ENCODE assay signal across 8 cellular contexts in the genomic region with DNA sequence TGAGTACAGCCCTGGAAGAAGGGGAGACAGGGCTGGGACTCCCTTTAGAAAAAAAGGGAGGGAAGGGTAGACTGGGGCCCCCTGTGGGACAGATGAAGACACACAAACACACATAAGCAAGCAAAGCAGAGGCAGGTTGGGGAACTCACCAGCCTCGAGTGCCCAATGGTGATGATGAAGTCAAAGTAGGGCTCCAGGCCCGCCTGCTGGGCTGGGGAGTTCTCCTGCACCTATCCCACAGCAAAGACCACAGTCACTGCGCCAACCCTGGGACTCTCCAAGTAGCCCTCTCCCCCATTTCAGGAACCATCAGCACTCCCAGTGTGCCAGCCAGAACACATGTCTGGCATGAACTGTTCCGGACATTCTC. TPM values are rescaled to one million over a fixed set of nuclear protein-coding genes. Genes with fewer than 3 reads are reported as not detected.
A peak's percentile ranks its signal among the peaks of the same experiment; 100 is the strongest.
DNase-seq lines count a peak whose midpoint lies in the region; ATAC-seq and TF ChIP-seq lines count a peak whose summit lies in the region.
"Had no signal": no experiment of that assay in that cellular context is flagged by ENCODE, and none has a peak within 500 bp of the region (broad histone marks: within the 10 kb centered on the region; RNA-seq: fewer than 3 reads in every experiment).

No MANE protein-coding gene starts in this region.

- no peaks in the 10 kb centered on the region for H3K27me3 ChIP-seq in cardiac muscle cell
- H3K27me3 ChIP-seq in right atrium auricular region: no peaks in the 10 kb centered on the region
- H3K27me3 ChIP-seq in vagina: no peaks in the 10 kb centered on the region

- H3K36me3 ChIP-seq in cardiac muscle cell (peaks cover 16% of the 10 kb centered on the region), right atrium auricular region (peaks cover 27% of the 10 kb centered on the region), vagina (peaks cover 0 to 23% of the 10 kb centered on the region in 2 donors)

- TF ChIP-seq POLR2A in vagina (IDR thresholded peaks at IDR 0.05) (no peak), GM18505 (IDR thresholded peaks at IDR 0.05; ENCODE audit: borderline replicate concordance, extremely low read depth, insufficient read depth, insufficient read length) (no peak)

- no peak overlapping the region for H3K27ac ChIP-seq in cardiac muscle cell
- peak overlapping the region in 1 of 2 donors; percentile 6 for H3K27ac ChIP-seq in right atrium auricular region
- no peak overlapping the region for H3K27ac ChIP-seq in vagina
- H3K27ac ChIP-seq: KMS-11 had no signal

- no peak for DNase-seq in cardiac muscle cell (ENCODE audit: low read depth in 1 of 2, low spot score in 1 of 2)
- no peak for DNase-seq in right atrium auricular region (ENCODE audit: low spot score)
- DNase-seq in cerebellar cortex (ENCODE audit: low spot score): peak; percentile 23
- peak; percentile 40 to 60 for DNase-seq in vagina (ENCODE audit: extremely low spot score in 2 of 2)
- DNase-seq in LoVo (ENCODE audit: low spot score): no peak
- DNase-seq: activated CD4-positive, CD25-positive, alpha-beta regulatory T cell had no signal

- H3K9me3 ChIP-seq in cardiac muscle cell (ENCODE audit: low read depth) (no peaks in the 10 kb centered on the region), right atrium auricular region (no peaks in the 10 kb centered on the region), vagina (no peaks in the 10 kb centered on the region)

- intact Hi-C loops in vagina (cut with DNase I): no loop called here

- peak; percentile 5 for TF ChIP-seq CTCF in cardiac muscle cell (IDR thresholded peaks at IDR 0.05; ENCODE audit: low read depth, low read length)
- no peak for TF ChIP-seq CTCF in right atrium auricular region (IDR thresholded peaks at IDR 0.05)
- TF ChIP-seq CTCF in vagina (IDR thresholded peaks at IDR 0.05): no peak

- peaks cover 5% of the 10 kb centered on the region for H3K4me1 ChIP-seq in cardiac muscle cell (ENCODE audit: low read depth)
- peaks cover 0 to 52% of the 10 kb centered on the region in 2 donors for H3K4me1 ChIP-seq in right atrium auricular region
- peaks cover 61% of the 10 kb centered on the region for H3K4me1 ChIP-seq in vagina

- ATAC-seq in GM18505 (IDR thresholded peaks at IDR 0.05; ENCODE audit: unreplicated experiment): no peak

- H3K4me3 ChIP-seq in cardiac muscle cell: no peak overlapping the region
- no peak overlapping the region for H3K4me3 ChIP-seq in right atrium auricular region
- H3K4me3 ChIP-seq in vagina: no peak overlapping the region

RNA-seq across cellular contexts. Expression of a gene that starts 4.1 kb away (rescaled TPM):
- total RNA-seq in cardiac muscle cell: 128 and 135 TPM in 2 replicates
- 69.3 and 70.3 TPM in 2 replicates for polyA plus RNA-seq in cardiac muscle cell
- total RNA-seq in right atrium auricular region: 10 to 100 TPM; 34.3 to 38.8 TPM
- 45.9 TPM for total RNA-seq in vagina

RNA-seq across cellular contexts. Expression of a gene that starts 4.2 kb away (rescaled TPM):
- total RNA-seq in cardiac muscle cell (2.7 and 3.1 TPM in 2 replicates), right atrium auricular region (1 to 10 TPM in 1 of 2 donors, under 1 TPM in 1; 0.85 to 1.8 TPM), vagina (8.8 TPM)
- polyA plus RNA-seq in cardiac muscle cell: 2.9 and 4.2 TPM in 2 replicates

RNA-seq across cellular contexts. Expression of a gene that starts 50.1 kb away (rescaled TPM):
- total RNA-seq in cardiac muscle cell: 11.0 and 13.6 TPM in 2 replicates
- polyA plus RNA-seq in cardiac muscle cell: 9.6 and 11.7 TPM in 2 replicates
- 10 to 100 TPM; 48.0 to 49.5 TPM for total RNA-seq in right atrium auricular region
- 99.7 TPM for total RNA-seq in vagina

RNA-seq across cellular contexts. Expression of a gene that starts 51.5 kb away (rescaled TPM):
- total RNA-seq in cardiac muscle cell (25.9 and 31.5 TPM in 2 replicates), right atrium auricular region (10 to 100 TPM; 11.9 to 17.1 TPM), vagina (43.7 TPM)
- polyA plus RNA-seq in cardiac muscle cell: 43.2 and 56.4 TPM in 2 replicates

RNA-seq across cellular contexts. Expression of a gene that starts 51.6 kb away (rescaled TPM):
- total RNA-seq in cardiac muscle cell (0.28 and 0.60 TPM in 2 replicates), right atrium auricular region (under 1 TPM; 0.07 to 0.08 TPM), vagina (not detected)
- 0.47 and 0.51 TPM in 2 replicates for polyA plus RNA-seq in cardiac muscle cell

Comparison
In these comparisons a context has a peak if more than half of its experiments do, and no peak if none do; other contexts are left out.
1. DNase-seq: peak in cerebellar cortex (single experiment) and vagina (2 of 2); none in cardiac muscle cell (0 of 2), right atrium auricular region (single experiment) and LoVo (single experiment).